ENCODE assay signal across 25 cellular contexts in the genomic region with DNA sequence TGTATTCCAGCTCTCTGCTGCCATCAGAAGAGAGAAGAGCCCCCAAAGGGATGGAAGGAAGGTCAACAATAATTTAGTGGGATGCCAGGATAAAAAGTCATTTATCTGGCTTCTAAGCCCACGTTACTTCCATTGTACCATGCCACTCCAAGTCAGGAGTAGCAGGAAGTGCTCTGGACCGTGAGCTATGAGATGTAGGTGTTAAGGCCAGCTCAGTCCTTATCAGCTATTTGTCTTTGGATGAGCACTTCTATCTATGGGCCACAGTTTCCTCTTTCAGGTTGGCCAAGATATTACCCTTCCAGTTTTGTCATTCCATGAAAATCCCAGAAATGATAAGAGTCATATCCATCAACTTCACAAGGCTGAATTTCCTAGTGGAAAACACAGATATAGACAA.
"Had no signal": no experiment of that assay in that cellular context is flagged by ENCODE, and none has a peak within 500 bp of the region (broad histone marks: within the 10 kb centered on the region; RNA-seq: fewer than 3 reads in every experiment).

No MANE protein-coding gene starts in this region.

- H3K9me3 ChIP-seq: body of pancreas, colonic mucosa had no signal

- ATAC-seq: activated CD4-positive, CD25-positive, alpha-beta regulatory T cell treated with anti-CD3 and anti-CD28 coated beads, Interleukin-2, amount 50 U/mL, for 24 hours; activated CD8-positive, alpha-beta T cell treated with anti-CD3 and anti-CD28 coated beads for 36 hours; activated T-cell treated with anti-CD3 and anti-CD28 coated beads, Interleukin-2, amount 50 U/mL, for 4 hours; activated T-helper 17 cell treated with anti-CD3 and anti-CD28 coated beads, Interleukin-2, amount 50 U/mL, for 72 hours; body of pancreas; esophagus mucosa had no signal

- H3K36me3 ChIP-seq: colonic mucosa, WERI-Rb-1 had no signal

- H3K4me1 ChIP-seq: colonic mucosa had no signal

- H3K4me3 ChIP-seq: body of pancreas, colonic mucosa had no signal

- H3K27me3 ChIP-seq: body of pancreas, colonic mucosa had no signal

- DNase-seq: activated B cell treated with CpG ODN at 0.5 μM for 24 hours; activated CD4-positive, alpha-beta T cell treated with anti-CD3 and anti-CD28 coated beads for 48 hours; activated CD4-positive, alpha-beta T cell treated with anti-CD3 and anti-CD28 coated beads, Interleukin-2, amount 50 U/mL, for 1 hour; activated CD4-positive, alpha-beta T cell treated with anti-CD3 and anti-CD28 coated beads, Interleukin-2, amount 50 U/mL, for 48 hours; activated CD8-positive, alpha-beta memory T cell treated with anti-CD3 and anti-CD28 coated beads for 24 hours; activated CD8-positive, alpha-beta T cell treated with anti-CD3 and anti-CD28 coated beads for 36 hours; activated effector memory CD4-positive, alpha-beta T cell treated with Interleukin-2 at 50 U/mL for 16 hours; activated gamma-delta T cell treated with Interleukin-2 at 50 U/mL for 16 hours; activated naive CD4-positive, alpha-beta T cell treated with anti-CD3 and anti-CD28 coated beads, Interleukin-2, amount 50 U/mL, for 16 hours; activated naive CD4-positive, alpha-beta T cell treated with Interleukin-2 at 50 U/mL for 16 hours; activated T-cell treated with anti-CD3 and anti-CD28 coated beads, Interleukin-2, amount 50 U/mL, for 4 hours; amniotic stem cell; anterior cingulate cortex; body of pancreas; caudate nucleus; cerebellar nuclear complex; colonic mucosa; effector CD8-positive, alpha-beta T cell; head of caudate nucleus; T-helper 2 cell; T-helper 9 cell; WERI-Rb-1 had no signal

- H3K27ac ChIP-seq: body of pancreas, colonic mucosa, WERI-Rb-1 had no signal
